Comparison of ENCODE assay signal across 8 cellular contexts in genomic region chr5:141040763-141041426, GRCh38. TPM values are rescaled to one million over a fixed set of nuclear protein-coding genes. Genes with fewer than 3 reads are reported as not detected.
A peak's percentile ranks its signal among the peaks of the same experiment; 100 is the strongest.
DNase-seq lines count a peak whose midpoint lies in the region; ATAC-seq and TF ChIP-seq lines count a peak whose summit lies in the region.

No MANE protein-coding gene starts in this region.

- H2AFZ ChIP-seq in neuron (ENCODE audit: low read depth, low read length) = peak overlapping the region; percentile 24

- H3K4me3 ChIP-seq in AG10803 (ENCODE audit: low read length) (no peak overlapping the region), MG63 (no peak overlapping the region), neuron (ENCODE audit: low read length) (peak overlapping the region; percentile 73), testis (peak overlapping the region; percentile 13 to 51)

- peaks cover 7% of the 10 kb centered on the region for H3K9me3 ChIP-seq in MG63
- H3K9me3 ChIP-seq in neuron (ENCODE audit: low read length) = no peaks in the 10 kb centered on the region
- no peaks in the 10 kb centered on the region for H3K9me3 ChIP-seq in testis

- H3K27me3 ChIP-seq in MG63 (no peaks in the 10 kb centered on the region), neuron (ENCODE audit: insufficient read depth, low read length) (no peaks in the 10 kb centered on the region), testis (no peaks in the 10 kb centered on the region)

- peak; percentile 43 for TF ChIP-seq CTCF in AG10803 (conservative IDR thresholded peaks at IDR 0.05; ENCODE audit: low read length)
- peak; percentile 86 for TF ChIP-seq CTCF in RWPE1 (conservative IDR thresholded peaks at IDR 0.05; ENCODE audit: low read depth)
- peak; percentile 82 to 96 (median 96) for TF ChIP-seq CTCF in testis (IDR thresholded peaks at IDR 0.05)

- ATAC-seq in GM19452 (IDR thresholded peaks at IDR 0.05; ENCODE audit: unreplicated experiment) = peak; percentile 64

- H3K27ac ChIP-seq in RWPE1 (peak overlapping the region; percentile 32; the same call in 1 of the 2 replicates), testis (peak overlapping the region; percentile 74 to 79)

- DNase-seq in AG10803 (ENCODE audit: low read depth) (peak; percentile 47), MG63 (peak; percentile 87), RWPE1 (ENCODE audit: low spot score) (peak; percentile 99), glomerular endothelial cell (ENCODE audit: extremely low read depth, low read depth, low spot score) (peak; percentile 10), testis (peak; percentile 98)
- DNase-seq in activated naive CD4-positive, alpha-beta T cell (lab: John Stamatoyannopoulos, UW) = peak; percentile 2 to 17 (median 8)

- WGBS in testis, 2 donors = 2 to 3% methylated on average over 25 of the region's 25 CpGs

- H3K4me1 ChIP-seq in neuron (ENCODE audit: insufficient read depth, low read length) (peaks cover 6% of the 10 kb centered on the region), testis (no peaks in the 10 kb centered on the region)

- CTCF ChIA-PET in RWPE1 (lab: Yijun Ruan, JAX) = interaction anchor here (0.6 to 3.8 kb wide), 20 partner anchors 13 to 627 kb away, joined by 3 to 85 read pairs (median 5); partner anchors contain the start of genes PCDHA11, PCDHA12, PCDHA13 and PCDHA8

- H3K36me3 ChIP-seq in MG63 (no peaks in the 10 kb centered on the region), neuron (ENCODE audit: insufficient read depth, low read length) (no peaks in the 10 kb centered on the region), testis (ENCODE audit: low read depth, missing control alignments) (no peaks in the 10 kb centered on the region)

- POLR2A ChIA-PET in RWPE1 (lab: Yijun Ruan, JAX; ENCODE audit: low non-redundant PET) = interaction anchor here (1.1 to 1.6 kb wide), 3 partner anchors 74 to 199 kb away, joined by 3 to 7 read pairs (median 6); partner anchors contain the start of gene PCDHAC1

- intact Hi-C loops in testis (cut with DNase I; ENCODE audit: low total_unique reads) = no loop called here

- TF ChIP-seq POLR2A in testis (IDR thresholded peaks at IDR 0.05) = peak; percentile 57

RNA-seq across cellular contexts. Expression of gene PCDHB1, which starts 10.3 kb away (rescaled TPM):
- not detected in 2 replicates for total RNA-seq in MG63 (2014; rRNA removed; shearing (Covaris generic); ENCODE audit: low replicate concordance)
- total RNA-seq in glomerular endothelial cell (not detected in 2 replicates), testis (under 1 TPM; 0.12 to 0.16 TPM)
- polyA plus RNA-seq in testis (ENCODE audit: insufficient read depth, low read depth, low replicate concordance) = 0.07 TPM

RNA-seq across cellular contexts. Expression of gene PCDHB2, which starts 53.5 kb away (rescaled TPM):
- total RNA-seq in MG63 (2014; rRNA removed; shearing (Covaris generic); ENCODE audit: low replicate concordance) = 6.0 and 7.0 TPM in 2 replicates
- total RNA-seq in glomerular endothelial cell (0.12 and 0.15 TPM in 2 replicates), testis (10 to 100 TPM; 10.2 to 12.1 TPM)
- 6.6 TPM for polyA plus RNA-seq in testis (ENCODE audit: insufficient read depth, low read depth, low replicate concordance)

RNA-seq across cellular contexts. Expression of gene PCDHB3, which starts 59.4 kb away (rescaled TPM):
- not detected in 2 replicates for total RNA-seq in MG63 (2014; rRNA removed; shearing (Covaris generic); ENCODE audit: low replicate concordance)
- total RNA-seq in glomerular endothelial cell (0.23 and 0.58 TPM in 2 replicates), testis (1 to 10 TPM; 3.1 to 6.5 TPM)
- polyA plus RNA-seq in testis (ENCODE audit: insufficient read depth, low read depth, low replicate concordance) = 1.6 TPM

Comparison
In these comparisons a context has a peak if more than half of its experiments do, and no peak if none do; other contexts are left out.
1. DNase-seq: peak in every context shown above with its lines; median percentile 99 in RWPE1; 98 in testis; 87 in MG63; 47 in AG10803; 10 in glomerular endothelial cell; 8 in activated naive CD4-positive, alpha-beta T cell.
2. H3K4me3 ChIP-seq: peak in neuron (single experiment) and testis (2 of 2); none in AG10803 (single experiment) and MG63 (single experiment).
3. CTCF ChIP-seq: peak in every context shown above with its lines; median percentile 96 in testis; 86 in RWPE1; 43 in AG10803.